Comparison of ENCODE assay signal across 1 cellular context in the genomic region with DNA sequence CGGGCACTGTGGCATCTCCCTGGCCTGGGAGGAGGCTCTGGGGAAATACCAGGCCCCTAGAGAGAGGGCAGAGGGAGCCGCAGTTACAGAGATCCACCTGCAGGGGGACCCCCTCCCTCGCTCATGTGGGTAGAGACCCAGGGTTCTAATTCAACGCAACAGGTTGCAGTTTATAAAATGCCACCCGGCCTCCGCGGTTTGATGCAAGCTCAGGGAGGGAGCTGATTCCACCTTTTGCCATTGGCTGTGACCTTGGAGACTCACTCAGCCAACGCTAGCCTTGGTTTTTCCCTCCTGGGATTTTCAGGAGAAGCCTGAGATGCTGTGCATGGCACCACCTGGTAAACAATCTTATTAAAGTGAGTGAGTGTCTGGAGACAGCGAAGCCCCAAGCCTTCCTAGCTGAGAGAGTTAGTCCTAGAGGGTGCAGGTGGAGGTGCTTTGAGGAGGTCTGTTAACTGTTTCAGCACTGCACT.
TF ChIP-seq lines count a peak whose summit lies in the region.

No MANE protein-coding gene starts in this region.

TF ChIP-seq in HepG2, 621 proteins besides CTCF, POLR2A, EP300 and RAD21 (continued from another document and continues in another):
- TF ChIP-seq, protein P1, sequence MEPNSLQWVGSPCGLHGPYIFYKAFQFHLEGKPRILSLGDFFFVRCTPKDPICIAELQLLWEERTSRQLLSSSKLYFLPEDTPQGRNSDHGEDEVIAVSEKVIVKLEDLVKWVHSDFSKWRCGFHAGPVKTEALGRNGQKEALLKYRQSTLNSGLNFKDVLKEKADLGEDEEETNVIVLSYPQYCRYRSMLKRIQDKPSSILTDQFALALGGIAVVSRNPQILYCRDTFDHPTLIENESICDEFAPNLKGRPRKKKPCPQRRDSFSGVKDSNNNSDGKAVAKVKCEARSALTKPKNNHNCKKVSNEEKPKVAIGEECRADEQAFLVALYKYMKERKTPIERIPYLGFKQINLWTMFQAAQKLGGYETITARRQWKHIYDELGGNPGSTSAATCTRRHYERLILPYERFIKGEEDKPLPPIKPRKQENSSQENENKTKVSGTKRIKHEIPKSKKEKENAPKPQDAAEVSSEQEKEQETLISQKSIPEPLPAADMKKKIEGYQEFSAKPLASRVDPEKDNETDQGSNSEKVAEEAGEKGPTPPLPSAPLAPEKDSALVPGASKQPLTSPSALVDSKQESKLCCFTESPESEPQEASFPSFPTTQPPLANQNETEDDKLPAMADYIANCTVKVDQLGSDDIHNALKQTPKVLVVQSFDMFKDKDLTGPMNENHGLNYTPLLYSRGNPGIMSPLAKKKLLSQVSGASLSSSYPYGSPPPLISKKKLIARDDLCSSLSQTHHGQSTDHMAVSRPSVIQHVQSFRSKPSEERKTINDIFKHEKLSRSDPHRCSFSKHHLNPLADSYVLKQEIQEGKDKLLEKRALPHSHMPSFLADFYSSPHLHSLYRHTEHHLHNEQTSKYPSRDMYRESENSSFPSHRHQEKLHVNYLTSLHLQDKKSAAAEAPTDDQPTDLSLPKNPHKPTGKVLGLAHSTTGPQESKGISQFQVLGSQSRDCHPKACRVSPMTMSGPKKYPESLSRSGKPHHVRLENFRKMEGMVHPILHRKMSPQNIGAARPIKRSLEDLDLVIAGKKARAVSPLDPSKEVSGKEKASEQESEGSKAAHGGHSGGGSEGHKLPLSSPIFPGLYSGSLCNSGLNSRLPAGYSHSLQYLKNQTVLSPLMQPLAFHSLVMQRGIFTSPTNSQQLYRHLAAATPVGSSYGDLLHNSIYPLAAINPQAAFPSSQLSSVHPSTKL (CRISPR knock-in tag; IDR thresholded peaks at IDR 0.05), result no peak
- TF ChIP-seq NFKBIZ (CRISPR knock-in tag; IDR thresholded peaks at IDR 0.05), result no peak
- 0 out of 2 replicates have a peak, but pooled peaks have one; percentile 62 for TF ChIP-seq ZNF33B (CRISPR knock-in tag; IDR thresholded peaks at IDR 0.05)
- no peak for TF ChIP-seq RNF2 (conservative IDR thresholded peaks at IDR 0.05; ENCODE audit: low read depth)
- TF ChIP-seq, protein P2, sequence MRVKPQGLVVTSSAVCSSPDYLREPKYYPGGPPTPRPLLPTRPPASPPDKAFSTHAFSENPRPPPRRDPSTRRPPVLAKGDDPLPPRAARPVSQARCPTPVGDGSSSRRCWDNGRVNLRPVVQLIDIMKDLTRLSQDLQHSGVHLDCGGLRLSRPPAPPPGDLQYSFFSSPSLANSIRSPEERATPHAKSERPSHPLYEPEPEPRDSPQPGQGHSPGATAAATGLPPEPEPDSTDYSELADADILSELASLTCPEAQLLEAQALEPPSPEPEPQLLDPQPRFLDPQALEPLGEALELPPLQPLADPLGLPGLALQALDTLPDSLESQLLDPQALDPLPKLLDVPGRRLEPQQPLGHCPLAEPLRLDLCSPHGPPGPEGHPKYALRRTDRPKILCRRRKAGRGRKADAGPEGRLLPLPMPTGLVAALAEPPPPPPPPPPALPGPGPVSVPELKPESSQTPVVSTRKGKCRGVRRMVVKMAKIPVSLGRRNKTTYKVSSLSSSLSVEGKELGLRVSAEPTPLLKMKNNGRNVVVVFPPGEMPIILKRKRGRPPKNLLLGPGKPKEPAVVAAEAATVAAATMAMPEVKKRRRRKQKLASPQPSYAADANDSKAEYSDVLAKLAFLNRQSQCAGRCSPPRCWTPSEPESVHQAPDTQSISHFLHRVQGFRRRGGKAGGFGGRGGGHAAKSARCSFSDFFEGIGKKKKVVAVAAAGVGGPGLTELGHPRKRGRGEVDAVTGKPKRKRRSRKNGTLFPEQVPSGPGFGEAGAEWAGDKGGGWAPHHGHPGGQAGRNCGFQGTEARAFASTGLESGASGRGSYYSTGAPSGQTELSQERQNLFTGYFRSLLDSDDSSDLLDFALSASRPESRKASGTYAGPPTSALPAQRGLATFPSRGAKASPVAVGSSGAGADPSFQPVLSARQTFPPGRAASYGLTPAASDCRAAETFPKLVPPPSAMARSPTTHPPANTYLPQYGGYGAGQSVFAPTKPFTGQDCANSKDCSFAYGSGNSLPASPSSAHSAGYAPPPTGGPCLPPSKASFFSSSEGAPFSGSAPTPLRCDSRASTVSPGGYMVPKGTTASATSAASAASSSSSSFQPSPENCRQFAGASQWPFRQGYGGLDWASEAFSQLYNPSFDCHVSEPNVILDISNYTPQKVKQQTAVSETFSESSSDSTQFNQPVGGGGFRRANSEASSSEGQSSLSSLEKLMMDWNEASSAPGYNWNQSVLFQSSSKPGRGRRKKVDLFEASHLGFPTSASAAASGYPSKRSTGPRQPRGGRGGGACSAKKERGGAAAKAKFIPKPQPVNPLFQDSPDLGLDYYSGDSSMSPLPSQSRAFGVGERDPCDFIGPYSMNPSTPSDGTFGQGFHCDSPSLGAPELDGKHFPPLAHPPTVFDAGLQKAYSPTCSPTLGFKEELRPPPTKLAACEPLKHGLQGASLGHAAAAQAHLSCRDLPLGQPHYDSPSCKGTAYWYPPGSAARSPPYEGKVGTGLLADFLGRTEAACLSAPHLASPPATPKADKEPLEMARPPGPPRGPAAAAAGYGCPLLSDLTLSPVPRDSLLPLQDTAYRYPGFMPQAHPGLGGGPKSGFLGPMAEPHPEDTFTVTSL (CRISPR knock-in tag; IDR thresholded peaks at IDR 0.05; ENCODE audit: borderline replicate concordance), result no peak
- no peak for TF ChIP-seq MED13 (CRISPR knock-in tag; IDR thresholded peaks at IDR 0.05)
- TF ChIP-seq, protein P3, sequence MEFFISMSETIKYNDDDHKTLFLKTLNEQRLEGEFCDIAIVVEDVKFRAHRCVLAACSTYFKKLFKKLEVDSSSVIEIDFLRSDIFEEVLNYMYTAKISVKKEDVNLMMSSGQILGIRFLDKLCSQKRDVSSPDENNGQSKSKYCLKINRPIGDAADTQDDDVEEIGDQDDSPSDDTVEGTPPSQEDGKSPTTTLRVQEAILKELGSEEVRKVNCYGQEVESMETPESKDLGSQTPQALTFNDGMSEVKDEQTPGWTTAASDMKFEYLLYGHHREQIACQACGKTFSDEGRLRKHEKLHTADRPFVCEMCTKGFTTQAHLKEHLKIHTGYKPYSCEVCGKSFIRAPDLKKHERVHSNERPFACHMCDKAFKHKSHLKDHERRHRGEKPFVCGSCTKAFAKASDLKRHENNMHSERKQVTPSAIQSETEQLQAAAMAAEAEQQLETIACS (CRISPR knock-in tag; IDR thresholded peaks at IDR 0.05), result no peak
- TF ChIP-seq PHF20 (CRISPR knock-in tag; IDR thresholded peaks at IDR 0.05), result no peak
- no peak for TF ChIP-seq AHR (CRISPR knock-in tag; IDR thresholded peaks at IDR 0.05)
- TF ChIP-seq SMAD9 (CRISPR knock-in tag; IDR thresholded peaks at IDR 0.05), result no peak
- TF ChIP-seq, protein P4, sequence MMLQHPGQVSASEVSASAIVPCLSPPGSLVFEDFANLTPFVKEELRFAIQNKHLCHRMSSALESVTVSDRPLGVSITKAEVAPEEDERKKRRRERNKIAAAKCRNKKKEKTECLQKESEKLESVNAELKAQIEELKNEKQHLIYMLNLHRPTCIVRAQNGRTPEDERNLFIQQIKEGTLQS (CRISPR knock-in tag; IDR thresholded peaks at IDR 0.05), result no peak
- TF ChIP-seq ZNF879 (CRISPR knock-in tag; IDR thresholded peaks at IDR 0.05), result no peak
- no peak for TF ChIP-seq ZNF850 (CRISPR knock-in tag; conservative IDR thresholded peaks at IDR 0.05)
- 0 out of 2 replicates have a peak, but pooled peaks have one; percentile 38 for TF ChIP-seq SMAD3 (CRISPR knock-in tag; IDR thresholded peaks at IDR 0.05)
- TF ChIP-seq NFE2L1 (CRISPR knock-in tag; IDR thresholded peaks at IDR 0.05; ENCODE audit: borderline replicate concordance), result no peak
- TF ChIP-seq ATF1 (CRISPR knock-in tag; IDR thresholded peaks at IDR 0.05), result no peak
- no peak for TF ChIP-seq SRSF9 (IDR thresholded peaks at IDR 0.05; ENCODE audit: borderline replicate concordance, insufficient read depth, low read depth, low read length, poor library complexity, severe bottlenecking)
- TF ChIP-seq, protein P5, sequence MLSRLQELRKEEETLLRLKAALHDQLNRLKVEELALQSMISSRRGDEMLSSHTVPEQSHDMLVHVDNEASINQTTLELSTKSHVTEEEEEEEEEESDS (CRISPR knock-in tag; IDR thresholded peaks at IDR 0.05; ENCODE audit: borderline replicate concordance), result no peak
- TF ChIP-seq TAF1 (CRISPR knock-in tag; IDR thresholded peaks at IDR 0.05), result no peak
- TF ChIP-seq, protein P6, sequence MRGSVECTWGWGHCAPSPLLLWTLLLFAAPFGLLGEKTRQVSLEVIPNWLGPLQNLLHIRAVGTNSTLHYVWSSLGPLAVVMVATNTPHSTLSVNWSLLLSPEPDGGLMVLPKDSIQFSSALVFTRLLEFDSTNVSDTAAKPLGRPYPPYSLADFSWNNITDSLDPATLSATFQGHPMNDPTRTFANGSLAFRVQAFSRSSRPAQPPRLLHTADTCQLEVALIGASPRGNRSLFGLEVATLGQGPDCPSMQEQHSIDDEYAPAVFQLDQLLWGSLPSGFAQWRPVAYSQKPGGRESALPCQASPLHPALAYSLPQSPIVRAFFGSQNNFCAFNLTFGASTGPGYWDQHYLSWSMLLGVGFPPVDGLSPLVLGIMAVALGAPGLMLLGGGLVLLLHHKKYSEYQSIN (CRISPR knock-in tag; IDR thresholded peaks at IDR 0.05; ENCODE audit: borderline replicate concordance), result no peak
- no peak for TF ChIP-seq ZNF616 (CRISPR knock-in tag; IDR thresholded peaks at IDR 0.05; ENCODE audit: low read depth)
- TF ChIP-seq BORCS8-MEF2B (CRISPR knock-in tag; IDR thresholded peaks at IDR 0.05), result 0 out of 2 replicates have a peak, but pooled peaks have one; percentile 23
- no peak for TF ChIP-seq BRCA1 (CRISPR knock-in tag; IDR thresholded peaks at IDR 0.05)
- TF ChIP-seq MAF1 (CRISPR knock-in tag; IDR thresholded peaks at IDR 0.05; ENCODE audit: borderline replicate concordance), result no peak
- no peak for TF ChIP-seq ZMYM2 (CRISPR knock-in tag; IDR thresholded peaks at IDR 0.05)
- TF ChIP-seq HNRNPLL (IDR thresholded peaks at IDR 0.05; ENCODE audit: low read depth, low read length, poor library complexity, severe bottlenecking), result no peak
- TF ChIP-seq, protein P7, sequence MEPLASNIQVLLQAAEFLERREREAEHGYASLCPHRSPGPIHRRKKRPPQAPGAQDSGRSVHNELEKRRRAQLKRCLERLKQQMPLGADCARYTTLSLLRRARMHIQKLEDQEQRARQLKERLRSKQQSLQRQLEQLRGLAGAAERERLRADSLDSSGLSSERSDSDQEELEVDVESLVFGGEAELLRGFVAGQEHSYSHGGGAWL (CRISPR knock-in tag; IDR thresholded peaks at IDR 0.05), result no peak
- TF ChIP-seq, protein P8, sequence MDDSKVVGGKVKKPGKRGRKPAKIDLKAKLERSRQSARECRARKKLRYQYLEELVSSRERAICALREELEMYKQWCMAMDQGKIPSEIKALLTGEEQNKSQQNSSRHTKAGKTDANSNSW (CRISPR knock-in tag; IDR thresholded peaks at IDR 0.05; ENCODE audit: borderline replicate concordance), result no peak
- TF ChIP-seq NPAS2 (CRISPR knock-in tag; IDR thresholded peaks at IDR 0.05; ENCODE audit: borderline replicate concordance), result no peak
- no peak for TF ChIP-seq ZNF562 (CRISPR knock-in tag; IDR thresholded peaks at IDR 0.05; ENCODE audit: borderline replicate concordance)
- TF ChIP-seq ZNF44 (CRISPR knock-in tag; IDR thresholded peaks at IDR 0.05), result no peak
- no peak for TF ChIP-seq SOX13 (IDR thresholded peaks at IDR 0.05)
- no peak for TF ChIP-seq SOX13 (CRISPR knock-in tag; conservative IDR thresholded peaks at IDR 0.05 in 1 of 2, IDR thresholded peaks at IDR 0.05 in 1 of 2)
- TF ChIP-seq, protein P9, sequence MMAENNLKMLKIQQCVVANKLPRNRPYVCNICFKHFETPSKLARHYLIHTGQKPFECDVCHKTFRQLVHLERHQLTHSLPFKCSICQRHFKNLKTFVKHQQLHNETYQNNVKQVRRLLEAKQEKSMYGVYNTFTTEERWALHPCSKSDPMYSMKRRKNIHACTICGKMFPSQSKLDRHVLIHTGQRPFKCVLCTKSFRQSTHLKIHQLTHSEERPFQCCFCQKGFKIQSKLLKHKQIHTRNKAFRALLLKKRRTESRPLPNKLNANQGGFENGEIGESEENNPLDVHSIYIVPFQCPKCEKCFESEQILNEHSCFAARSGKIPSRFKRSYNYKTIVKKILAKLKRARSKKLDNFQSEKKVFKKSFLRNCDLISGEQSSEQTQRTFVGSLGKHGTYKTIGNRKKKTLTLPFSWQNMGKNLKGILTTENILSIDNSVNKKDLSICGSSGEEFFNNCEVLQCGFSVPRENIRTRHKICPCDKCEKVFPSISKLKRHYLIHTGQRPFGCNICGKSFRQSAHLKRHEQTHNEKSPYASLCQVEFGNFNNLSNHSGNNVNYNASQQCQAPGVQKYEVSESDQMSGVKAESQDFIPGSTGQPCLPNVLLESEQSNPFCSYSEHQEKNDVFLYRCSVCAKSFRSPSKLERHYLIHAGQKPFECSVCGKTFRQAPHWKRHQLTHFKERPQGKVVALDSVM (CRISPR knock-in tag; IDR thresholded peaks at IDR 0.05), result no peak
- 0 out of 2 replicates have a peak, but pooled peaks have one; percentile 23 for TF ChIP-seq ZNF737 (CRISPR knock-in tag; IDR thresholded peaks at IDR 0.05; ENCODE audit: borderline replicate concordance)
- TF ChIP-seq RFX5 (IDR thresholded peaks at IDR 0.05; ENCODE audit: low read depth, low read length), result no peak
- TF ChIP-seq CCDC6 (CRISPR knock-in tag; IDR thresholded peaks at IDR 0.05), result no peak
- TF ChIP-seq ZBTB42 (CRISPR knock-in tag; IDR thresholded peaks at IDR 0.05), result no peak
- no peak for TF ChIP-seq TBX3 (IDR thresholded peaks at IDR 0.05; ENCODE audit: borderline replicate concordance)
- TF ChIP-seq, protein P10, sequence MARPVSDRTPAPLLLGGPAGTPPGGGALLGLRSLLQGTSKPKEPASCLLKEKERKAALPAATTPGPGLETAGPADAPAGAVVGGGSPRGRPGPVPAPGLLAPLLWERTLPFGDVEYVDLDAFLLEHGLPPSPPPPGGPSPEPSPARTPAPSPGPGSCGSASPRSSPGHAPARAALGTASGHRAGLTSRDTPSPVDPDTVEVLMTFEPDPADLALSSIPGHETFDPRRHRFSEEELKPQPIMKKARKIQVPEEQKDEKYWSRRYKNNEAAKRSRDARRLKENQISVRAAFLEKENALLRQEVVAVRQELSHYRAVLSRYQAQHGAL (CRISPR knock-in tag; IDR thresholded peaks at IDR 0.05; ENCODE audit: not compliant biosample characterization), result no peak
- TF ChIP-seq, protein P11, sequence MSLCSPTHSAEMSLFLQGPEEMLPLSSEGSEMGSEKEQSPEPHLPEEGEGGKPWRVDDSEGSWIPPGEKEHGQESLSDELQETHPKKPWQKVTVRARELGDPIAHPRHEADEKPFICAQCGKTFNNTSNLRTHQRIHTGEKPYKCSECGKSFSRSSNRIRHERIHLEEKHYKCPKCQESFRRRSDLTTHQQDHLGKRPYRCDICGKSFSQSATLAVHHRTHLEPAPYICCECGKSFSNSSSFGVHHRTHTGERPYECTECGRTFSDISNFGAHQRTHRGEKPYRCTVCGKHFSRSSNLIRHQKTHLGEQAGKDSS (CRISPR knock-in tag; IDR thresholded peaks at IDR 0.05; ENCODE audit: borderline replicate concordance, low read depth), result no peak
- TF ChIP-seq U2AF2 (IDR thresholded peaks at IDR 0.05; ENCODE audit: low read depth, low read length), result no peak
- TF ChIP-seq CENPX (CRISPR knock-in tag; IDR thresholded peaks at IDR 0.05), result no peak
- 0 out of 2 replicates have a peak, but pooled peaks have one; percentile 23 for TF ChIP-seq PITX1 (CRISPR knock-in tag; IDR thresholded peaks at IDR 0.05)
- TF ChIP-seq, protein P12, sequence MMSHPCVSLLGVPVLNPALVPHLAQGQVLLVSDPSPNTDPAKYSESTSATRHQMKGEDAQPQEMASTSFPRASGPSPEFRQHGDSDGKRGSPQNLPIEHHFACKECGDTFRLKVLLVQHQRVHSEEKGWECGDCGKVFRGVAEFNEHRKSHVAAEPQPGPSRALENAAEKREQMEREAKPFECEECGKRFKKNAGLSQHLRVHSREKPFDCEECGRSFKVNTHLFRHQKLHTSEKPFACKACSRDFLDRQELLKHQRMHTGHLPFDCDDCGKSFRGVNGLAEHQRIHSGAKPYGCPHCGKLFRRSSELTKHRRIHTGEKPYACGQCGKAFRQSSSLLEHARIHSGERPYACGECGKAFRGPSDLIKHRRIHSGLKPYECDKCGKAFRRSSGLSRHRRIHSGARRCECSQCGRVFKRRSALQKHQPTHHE (CRISPR knock-in tag; IDR thresholded peaks at IDR 0.05; ENCODE audit: borderline replicate concordance), result no peak
- TF ChIP-seq SP1 (IDR thresholded peaks at IDR 0.05), result no peak
- no peak for TF ChIP-seq SP1 (CRISPR knock-in tag; IDR thresholded peaks at IDR 0.05)
